Comparison of ENCODE assay signal across 15 cellular contexts in the genomic region with DNA sequence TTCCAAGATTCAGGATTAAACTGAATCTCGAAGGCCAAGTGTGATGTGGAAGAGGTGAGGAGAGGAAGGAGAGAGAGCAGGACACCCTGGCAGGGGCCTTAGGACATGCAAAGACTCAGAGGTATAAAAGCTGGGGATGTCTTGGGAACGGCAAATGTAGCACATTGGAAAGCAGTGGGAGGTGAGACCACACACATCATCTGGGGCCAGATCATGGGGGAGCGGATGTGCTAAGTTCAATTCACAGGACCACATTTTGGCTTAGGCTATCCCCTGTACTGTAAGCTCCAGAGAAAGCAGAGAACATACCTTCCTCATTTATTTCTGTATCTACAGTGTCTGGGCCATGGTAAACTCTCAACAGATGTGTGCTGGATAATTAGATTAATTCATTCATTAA. TPM values are rescaled to one million over a fixed set of nuclear protein-coding genes. Genes with fewer than 3 reads are reported as not detected.
A peak's percentile ranks its signal among the peaks of the same experiment; 100 is the strongest.
DNase-seq lines count a peak whose midpoint lies in the region; ATAC-seq and TF ChIP-seq lines count a peak whose summit lies in the region.
"Had no signal": no experiment of that assay in that cellular context is flagged by ENCODE, and none has a peak within 500 bp of the region (broad histone marks: within the 10 kb centered on the region; RNA-seq: fewer than 3 reads in every experiment).

No MANE protein-coding gene starts in this region.

- no peaks in the 10 kb centered on the region for H3K36me3 Mint-ChIP-seq in activated CD4-positive, alpha-beta T cell treated with anti-CD3 and anti-CD28 coated beads, Interleukin-2, amount 10 ng/mL, durations not matched to agents 24 days and 14 days (ENCODE audit: low read depth)
- H3K36me3 Mint-ChIP-seq in activated CD4-positive, alpha-beta T cell treated with anti-CD3 and anti-CD28 coated beads for 36 hours (ENCODE audit: low read depth): no peaks in the 10 kb centered on the region
- H3K36me3 Mint-ChIP-seq in activated T-helper 17 cell treated with anti-CD3 and anti-CD28 coated beads, Interleukin-2, amount 50 U/mL, for 72 hours (ENCODE audit: low read depth): no peaks in the 10 kb centered on the region
- H3K36me3 Mint-ChIP-seq in nephron progenitor cell (ENCODE audit: low read depth): no peaks in the 10 kb centered on the region
- H3K36me3 Mint-ChIP-seq: CD8-positive, alpha-beta T cell had no signal

- TF ChIP-seq CTCF in nephron progenitor cell (IDR thresholded peaks at IDR 0.05): no peak
- TF ChIP-seq CTCF in foreskin fibroblast (IDR thresholded peaks at IDR 0.05; ENCODE audit: low read depth, low read length): no peak
- no peak for TF ChIP-seq CTCF in A673 (conservative IDR thresholded peaks at IDR 0.05; ENCODE audit: low read depth, low read length)

- H3K36me3 ChIP-seq in A673 (ENCODE audit: insufficient read depth, low read length, poor library complexity, severe bottlenecking): no peaks in the 10 kb centered on the region
- H3K36me3 ChIP-seq: BLaER1 treated with 17β-estradiol and CSF1 and Interleukin-3, amounts not matched to agents 10 nM and 100 nM; HAP-1 had no signal

- peak; percentile 36 for DNase-seq in activated CD4-positive, alpha-beta T cell treated with anti-CD3 and anti-CD28 coated beads, Interleukin-2, amount 10 ng/mL, durations not matched to agents 24 days and 14 days
- DNase-seq in activated CD4-positive, alpha-beta T cell treated with anti-CD3 and anti-CD28 coated beads for 36 hours: no peak
- DNase-seq in nephron progenitor cell (no peak), foreskin fibroblast (no peak), A673 (ENCODE audit: low spot score) (no peak)
- DNase-seq: 8988T; Calu3; CD8-positive, alpha-beta T cell; GM23248 had no signal

- no peak overlapping the region for H3K4me3 ChIP-seq in foreskin fibroblast (ENCODE audit: low read depth in 1 of 2, low read length in 2 of 2)
- no peak overlapping the region for H3K4me3 ChIP-seq in A673 (ENCODE audit: low read depth, low read length, poor library complexity, severe bottlenecking)
- H3K4me3 ChIP-seq: BLaER1 treated with 17β-estradiol and CSF1 and Interleukin-3, amounts not matched to agents 10 nM and 100 nM; GM23248; HAP-1 had no signal

- CTCF ChIA-PET in activated CD4-positive, alpha-beta T cell treated with anti-CD3 and anti-CD28 coated beads for 36 hours (lab: Charles Lee): no interaction called here
- CTCF ChIA-PET in A673 (lab: Charles Lee): no interaction called here

- no peak for ATAC-seq in activated CD4-positive, alpha-beta T cell treated with anti-CD3 and anti-CD28 coated beads for 36 hours
- ATAC-seq in activated T-helper 17 cell treated with anti-CD3 and anti-CD28 coated beads, Interleukin-2, amount 50 U/mL, for 72 hours (replicated peaks): no peak
- ATAC-seq in HG02885 (IDR thresholded peaks at IDR 0.05; ENCODE audit: poor library complexity, unreplicated experiment): no peak
- ATAC-seq: CD8-positive, alpha-beta T cell had no signal

- no peaks in the 10 kb centered on the region for H3K4me1 ChIP-seq in A673 (ENCODE audit: insufficient read depth, low read length, poor library complexity, severe bottlenecking)
- H3K4me1 ChIP-seq: HAP-1 had no signal

- no peaks in the 10 kb centered on the region for H3K9me3 ChIP-seq in A673 (ENCODE audit: low read depth, low read length, poor library complexity, severe bottlenecking)
- H3K9me3 ChIP-seq: BLaER1 treated with 17β-estradiol and CSF1 and Interleukin-3, amounts not matched to agents 10 nM and 100 nM; HAP-1 had no signal

- intact Hi-C loops in activated CD4-positive, alpha-beta T cell treated with anti-CD3 and anti-CD28 coated beads, Interleukin-2, amount 10 ng/mL, durations not matched to agents 24 days and 14 days (cut with micrococcal nuclease): no loop called here
- intact Hi-C loops in activated CD4-positive, alpha-beta T cell treated with anti-CD3 and anti-CD28 coated beads for 36 hours (cut with DNase I, micrococcal nuclease): loop anchor here in 1 of 2 experiments (10.0 kb wide), 1 partner anchor 177 kb away; no protein-coding TSS in a partner anchor
- intact Hi-C loops in A673 (cut with micrococcal nuclease; ENCODE audit: unreplicated experiment): no loop called here

- no peak overlapping the region for H3K27ac Mint-ChIP-seq in activated CD4-positive, alpha-beta T cell treated with anti-CD3 and anti-CD28 coated beads, Interleukin-2, amount 10 ng/mL, durations not matched to agents 24 days and 14 days
- H3K27ac Mint-ChIP-seq in activated CD4-positive, alpha-beta T cell treated with anti-CD3 and anti-CD28 coated beads for 36 hours: no peak overlapping the region
- H3K27ac Mint-ChIP-seq in activated T-helper 17 cell treated with anti-CD3 and anti-CD28 coated beads, Interleukin-2, amount 50 U/mL, for 72 hours: peak overlapping the region; percentile 23
- H3K27ac Mint-ChIP-seq in nephron progenitor cell: peak overlapping the region; percentile 36
- H3K27ac Mint-ChIP-seq: B cell; CD8-positive, alpha-beta T cell had no signal

- H3K4me3 Mint-ChIP-seq in activated CD4-positive, alpha-beta T cell treated with anti-CD3 and anti-CD28 coated beads, Interleukin-2, amount 10 ng/mL, durations not matched to agents 24 days and 14 days: no peak overlapping the region
- H3K4me3 Mint-ChIP-seq in activated CD4-positive, alpha-beta T cell treated with anti-CD3 and anti-CD28 coated beads for 36 hours: no peak overlapping the region
- no peak overlapping the region for H3K4me3 Mint-ChIP-seq in activated T-helper 17 cell treated with anti-CD3 and anti-CD28 coated beads, Interleukin-2, amount 50 U/mL, for 72 hours
- H3K4me3 Mint-ChIP-seq in nephron progenitor cell: no peak overlapping the region
- H3K4me3 Mint-ChIP-seq: B cell; CD8-positive, alpha-beta T cell had no signal

- POLR2A ChIA-PET in activated CD4-positive, alpha-beta T cell treated with anti-CD3 and anti-CD28 coated beads for 36 hours (lab: Charles Lee): no interaction called here
- POLR2A ChIA-PET in A673 (lab: Charles Lee; ENCODE audit: low non-redundant PET): no interaction called here

- H3K4me1 Mint-ChIP-seq in activated CD4-positive, alpha-beta T cell treated with anti-CD3 and anti-CD28 coated beads, Interleukin-2, amount 10 ng/mL, durations not matched to agents 24 days and 14 days: peaks cover 5% of the 10 kb centered on the region
- H3K4me1 Mint-ChIP-seq in activated CD4-positive, alpha-beta T cell treated with anti-CD3 and anti-CD28 coated beads for 36 hours: peaks cover 6% of the 10 kb centered on the region
- peaks cover 6% of the 10 kb centered on the region for H3K4me1 Mint-ChIP-seq in activated T-helper 17 cell treated with anti-CD3 and anti-CD28 coated beads, Interleukin-2, amount 50 U/mL, for 72 hours
- H3K4me1 Mint-ChIP-seq in nephron progenitor cell: peaks cover 9% of the 10 kb centered on the region

- peaks cover 4% of the 10 kb centered on the region for H3K27me3 Mint-ChIP-seq in activated CD4-positive, alpha-beta T cell treated with anti-CD3 and anti-CD28 coated beads, Interleukin-2, amount 10 ng/mL, durations not matched to agents 24 days and 14 days
- peaks cover 4% of the 10 kb centered on the region for H3K27me3 Mint-ChIP-seq in activated CD4-positive, alpha-beta T cell treated with anti-CD3 and anti-CD28 coated beads for 36 hours
- H3K27me3 Mint-ChIP-seq in activated T-helper 17 cell treated with anti-CD3 and anti-CD28 coated beads, Interleukin-2, amount 50 U/mL, for 72 hours: peaks cover 5% of the 10 kb centered on the region
- H3K27me3 Mint-ChIP-seq in nephron progenitor cell (ENCODE audit: low read depth, poor library complexity): peaks cover 11% of the 10 kb centered on the region

- no peak overlapping the region for H3K27ac ChIP-seq in A673 (ENCODE audit: low read depth, low read length, poor library complexity, severe bottlenecking)
- H3K27ac ChIP-seq: BLaER1 treated with 17β-estradiol and CSF1 and Interleukin-3, amounts not matched to agents 10 nM and 100 nM; GM23248; HL-60 had no signal

- BruUV-seq in A673 (replicated peaks; lab: Mats Ljungman, UMichigan): no TSS peak

- H3K27me3 ChIP-seq in A673 (replicated peaks; ENCODE audit: insufficient read depth, low read depth, low read length, poor library complexity): no peaks in the 10 kb centered on the region
- H3K27me3 ChIP-seq: BLaER1 treated with 17β-estradiol and CSF1 and Interleukin-3, amounts not matched to agents 10 nM and 100 nM had no signal

- H3K9me3 Mint-ChIP-seq in activated CD4-positive, alpha-beta T cell treated with anti-CD3 and anti-CD28 coated beads, Interleukin-2, amount 10 ng/mL, durations not matched to agents 24 days and 14 days: no peaks in the 10 kb centered on the region
- no peaks in the 10 kb centered on the region for H3K9me3 Mint-ChIP-seq in activated CD4-positive, alpha-beta T cell treated with anti-CD3 and anti-CD28 coated beads for 36 hours (ENCODE audit: low read depth)
- H3K9me3 Mint-ChIP-seq in activated T-helper 17 cell treated with anti-CD3 and anti-CD28 coated beads, Interleukin-2, amount 50 U/mL, for 72 hours: no peaks in the 10 kb centered on the region
- no peaks in the 10 kb centered on the region for H3K9me3 Mint-ChIP-seq in nephron progenitor cell
- H3K9me3 Mint-ChIP-seq: CD8-positive, alpha-beta T cell had no signal

RNA-seq across cellular contexts. Expression of gene MBOAT1, which starts 59.5 kb away (rescaled TPM):
- total RNA-seq in activated CD4-positive, alpha-beta T cell treated with anti-CD3 and anti-CD28 coated beads, Interleukin-2, amount 10 ng/mL, durations not matched to agents 24 days and 14 days: 11.8 and 12.8 TPM in 2 replicates
- total RNA-seq in activated CD4-positive, alpha-beta T cell treated with anti-CD3 and anti-CD28 coated beads for 36 hours: 10 to 100 TPM; 13.3 to 16.1 TPM
- 10 to 100 TPM; 15.7 to 18.3 TPM for total RNA-seq in activated T-helper 17 cell treated with anti-CD3 and anti-CD28 coated beads, Interleukin-2, amount 50 U/mL, for 72 hours
- total RNA-seq in A673 (2021): 6.3 and 8.2 TPM in 2 replicates

Comparison
In these comparisons a context has a peak if more than half of its experiments do, and no peak if none do; other contexts are left out.
1. H3K27ac Mint-ChIP-seq: peak in activated T-helper 17 cell treated with anti-CD3 and anti-CD28 coated beads, Interleukin-2, amount 50 U/mL, for 72 hours (single experiment) and nephron progenitor cell (single experiment); none in activated CD4-positive, alpha-beta T cell treated with anti-CD3 and anti-CD28 coated beads, Interleukin-2, amount 10 ng/mL, durations not matched to agents 24 days and 14 days (single experiment) and activated CD4-positive, alpha-beta T cell treated with anti-CD3 and anti-CD28 coated beads for 36 hours (single experiment).